8 cellular contexts compared by ENCODE assay signal in genomic region chr15:61621146-61621545, GRCh38.
DNase-seq lines count a peak whose midpoint lies in the region; ATAC-seq and TF ChIP-seq lines count a peak whose summit lies in the region.
"Had no signal": no experiment of that assay in that cellular context is flagged by ENCODE, and none has a peak within 500 bp of the region (broad histone marks: within the 10 kb centered on the region; RNA-seq: fewer than 3 reads in every experiment).

No MANE protein-coding gene starts in this region.

- no peak for ATAC-seq in activated CD8-positive, alpha-beta T cell treated with anti-CD3 and anti-CD28 coated beads, Interleukin-2, amount 10 ng/mL, durations not matched to agents 7 days and 5 days
- no peak for ATAC-seq in GM18858 (IDR thresholded peaks at IDR 0.05; ENCODE audit: unreplicated experiment)
- ATAC-seq: left colon had no signal

- H3K4me1 Mint-ChIP-seq in activated CD8-positive, alpha-beta T cell treated with anti-CD3 and anti-CD28 coated beads, Interleukin-2, amount 10 ng/mL, durations not matched to agents 7 days and 5 days (ENCODE audit: low read depth): no peaks in the 10 kb centered on the region
- H3K4me1 Mint-ChIP-seq in CD14-positive monocyte: no peaks in the 10 kb centered on the region

- peak; percentile 8 for DNase-seq in GM10266 (ENCODE audit: extremely low spot score)
- peak; percentile 46 for DNase-seq in NCI-H1092 (lab: John Stamatoyannopoulos, UW)
- DNase-seq in activated CD8-positive, alpha-beta T cell treated with anti-CD3 and anti-CD28 coated beads, Interleukin-2, amount 10 ng/mL, durations not matched to agents 7 days and 5 days: peak; percentile 21
- peak; percentile 1 for DNase-seq in kidney glomerular epithelial cell (lab: John Stamatoyannopoulos, UW)
- no peak for DNase-seq in SKM-1 (lab: John Stamatoyannopoulos, UW; ENCODE audit: unreplicated experiment)
- DNase-seq in CD14-positive monocyte (ENCODE audit: low spot score): no peak

- POLR2A ChIA-PET in activated CD8-positive, alpha-beta T cell treated with anti-CD3 and anti-CD28 coated beads, Interleukin-2, amount 10 ng/mL, durations not matched to agents 7 days and 5 days (lab: Charles Lee): no interaction called here

- no peak overlapping the region for H3K27ac Mint-ChIP-seq in activated CD8-positive, alpha-beta T cell treated with anti-CD3 and anti-CD28 coated beads, Interleukin-2, amount 10 ng/mL, durations not matched to agents 7 days and 5 days
- H3K27ac Mint-ChIP-seq in CD14-positive monocyte: no peak overlapping the region

- no peak overlapping the region for H3K4me3 Mint-ChIP-seq in activated CD8-positive, alpha-beta T cell treated with anti-CD3 and anti-CD28 coated beads, Interleukin-2, amount 10 ng/mL, durations not matched to agents 7 days and 5 days
- H3K4me3 Mint-ChIP-seq in CD14-positive monocyte: no peak overlapping the region

- H3K9me3 Mint-ChIP-seq in activated CD8-positive, alpha-beta T cell treated with anti-CD3 and anti-CD28 coated beads, Interleukin-2, amount 10 ng/mL, durations not matched to agents 7 days and 5 days (ENCODE audit: insufficient read depth): no peaks in the 10 kb centered on the region
- H3K9me3 Mint-ChIP-seq in CD14-positive monocyte: peaks cover 0 to 3% (median 2%) of the 10 kb centered on the region in 7 donors

- no peaks in the 10 kb centered on the region for H3K27me3 Mint-ChIP-seq in activated CD8-positive, alpha-beta T cell treated with anti-CD3 and anti-CD28 coated beads, Interleukin-2, amount 10 ng/mL, durations not matched to agents 7 days and 5 days (ENCODE audit: low read depth)
- H3K27me3 Mint-ChIP-seq in CD14-positive monocyte (ENCODE audit: low read depth in 3 of 3): peaks cover 1 to 2% (median 2%) of the 10 kb centered on the region in 3 donors

- H3K36me3 Mint-ChIP-seq in activated CD8-positive, alpha-beta T cell treated with anti-CD3 and anti-CD28 coated beads, Interleukin-2, amount 10 ng/mL, durations not matched to agents 7 days and 5 days (ENCODE audit: low read depth): no peaks in the 10 kb centered on the region
- H3K36me3 Mint-ChIP-seq in CD14-positive monocyte: no peaks in the 10 kb centered on the region

- intact Hi-C loops in CD14-positive monocyte (cut with micrococcal nuclease): no loop called here

- CTCF ChIA-PET in activated CD8-positive, alpha-beta T cell treated with anti-CD3 and anti-CD28 coated beads, Interleukin-2, amount 10 ng/mL, durations not matched to agents 7 days and 5 days (lab: Charles Lee): no interaction called here

- TF ChIP-seq CTCF in GM10266 (IDR thresholded peaks at IDR 0.05; ENCODE audit: control insufficient read depth, insufficient read depth, low read depth, missing control alignments): peak; percentile 50
- no peak for TF ChIP-seq CTCF in CD14-positive monocyte (IDR thresholded peaks at IDR 0.05)

Comparison
In these comparisons a context has a peak if more than half of its experiments do, and no peak if none do; other contexts are left out.
1. DNase-seq: peak in GM10266 (single experiment), NCI-H1092 (single experiment), activated CD8-positive, alpha-beta T cell treated with anti-CD3 and anti-CD28 coated beads, Interleukin-2, amount 10 ng/mL, durations not matched to agents 7 days and 5 days (single experiment) and kidney glomerular epithelial cell (single experiment); none in SKM-1 (single experiment) and CD14-positive monocyte (single experiment).